In genomic region chr5:68544656-68545565, GRCh38 we compare ENCODE assay signal across 12 cellular contexts.
DNase-seq lines count a peak whose midpoint lies in the region; ATAC-seq, FAIRE-seq and TF ChIP-seq lines count a peak whose summit lies in the region.
"Had no signal": no experiment of that assay in that cellular context is flagged by ENCODE, and none has a peak within 500 bp of the region (broad histone marks: within the 10 kb centered on the region; RNA-seq: fewer than 3 reads in every experiment).

No MANE protein-coding gene starts in this region.

- TF ChIP-seq EP300 in ovary (IDR thresholded peaks at IDR 0.05), result no peak

- no peaks in the 10 kb centered on the region for H3K9me3 Mint-ChIP-seq in neural progenitor cell
- no peaks in the 10 kb centered on the region for H3K9me3 Mint-ChIP-seq in CD4-positive, alpha-beta memory T cell
- H3K9me3 Mint-ChIP-seq: H9 had no signal

- CTCF ChIA-PET in CD4-positive, alpha-beta memory T cell (lab: Charles Lee; ENCODE audit: partially characterized antibody), result interaction anchor here (1.1 kb wide), 1 partner anchor 59 kb away, joined by 4 read pairs; no protein-coding TSS in a partner anchor

- H3K27me3 Mint-ChIP-seq in neural progenitor cell (ENCODE audit: insufficient read depth, low read depth), result peaks cover 3% of the 10 kb centered on the region
- peaks cover 7 to 8% of the 10 kb centered on the region in 2 donors for H3K27me3 Mint-ChIP-seq in CD4-positive, alpha-beta memory T cell

- no peaks in the 10 kb centered on the region for H4K20me1 ChIP-seq in neural progenitor cell (ENCODE audit: low read depth)

- FAIRE-seq in endometrium (lab: Jason Lieb, UNC), result peak; percentile 59
- FAIRE-seq: colon had no signal

- H3F3A ChIP-seq in neural progenitor cell (ENCODE audit: low read depth), result no peaks in the 10 kb centered on the region

- TF ChIP-seq CTCF in neural progenitor cell (IDR thresholded peaks at IDR 0.05), result no peak
- no peak for TF ChIP-seq CTCF in ovary (IDR thresholded peaks at IDR 0.05)
- TF ChIP-seq CTCF in brain microvascular endothelial cell (IDR thresholded peaks at IDR 0.05; ENCODE audit: low read depth, low read length, missing control alignments), result no peak

- no peaks in the 10 kb centered on the region for H3K79me2 ChIP-seq in neural progenitor cell (ENCODE audit: low read depth)

- H3K4me1 ChIP-seq in neural progenitor cell (peaks cover 7% of the 10 kb centered on the region), ovary (ENCODE audit: insufficient read depth) (no peaks in the 10 kb centered on the region)
- H3K4me1 ChIP-seq in CD4-positive, alpha-beta memory T cell (ENCODE audit: insufficient read depth, low read length), result no peaks in the 10 kb centered on the region

- H3K27ac ChIP-seq in neural progenitor cell, result no peak overlapping the region
- no peak overlapping the region for H3K27ac ChIP-seq in CD4-positive, alpha-beta memory T cell (ENCODE audit: low read depth, low read length)
- no peak overlapping the region for H3K27ac ChIP-seq in ovary
- no peak overlapping the region for H3K27ac ChIP-seq in brain microvascular endothelial cell

- peak overlapping the region; percentile 44 for H3K27ac Mint-ChIP-seq in neural progenitor cell
- H3K27ac Mint-ChIP-seq in CD4-positive, alpha-beta memory T cell, result no peak overlapping the region
- H3K27ac Mint-ChIP-seq: H9, T-helper 17 cell had no signal

- H3K9me3 ChIP-seq in neural progenitor cell (ENCODE audit: low read depth) (no peaks in the 10 kb centered on the region), ovary (no peaks in the 10 kb centered on the region)
- no peaks in the 10 kb centered on the region for H3K9me3 ChIP-seq in CD4-positive, alpha-beta memory T cell (ENCODE audit: control insufficient read depth in 1 of 2, low read length in 2 of 2)

- H3K36me3 ChIP-seq in neural progenitor cell (no peaks in the 10 kb centered on the region), ovary (no peaks in the 10 kb centered on the region), brain microvascular endothelial cell (replicated peaks) (no peaks in the 10 kb centered on the region)
- H3K36me3 ChIP-seq in CD4-positive, alpha-beta memory T cell (ENCODE audit: insufficient read depth, low read length), result no peaks in the 10 kb centered on the region

- H3K4me3 ChIP-seq in neural progenitor cell (no peak overlapping the region), ovary (no peak overlapping the region), brain microvascular endothelial cell (ENCODE audit: low read depth, low read length) (no peak overlapping the region)
- no peak overlapping the region for H3K4me3 ChIP-seq in CD4-positive, alpha-beta memory T cell (ENCODE audit: low read length in 2 of 2)

- whole genome bisulfite sequencing in ovary, 3 donors, result 79 to 82% (median 82%) methylated on average over 13 of the region's 13 CpGs

- no peak overlapping the region for H3K4me2 ChIP-seq in neural progenitor cell

- ATAC-seq in GM19035 (IDR thresholded peaks at IDR 0.05; ENCODE audit: unreplicated experiment), result no peak
- ATAC-seq: T-helper 17 cell had no signal

- POLR2A ChIA-PET in CD4-positive, alpha-beta memory T cell (lab: Charles Lee; ENCODE audit: partially characterized antibody), result interaction anchor here (0.6 kb wide), 1 partner anchor 124 kb away, joined by 3 read pairs; no protein-coding TSS in a partner anchor

- in situ Hi-C loops in brain microvascular endothelial cell (cut with HindIII; ENCODE audit: low pct_ligation_motif_present, low sequenced_read_pairs), result no loop called here

- H3K27me3 ChIP-seq in neural progenitor cell, result no peaks in the 10 kb centered on the region
- H3K27me3 ChIP-seq in CD4-positive, alpha-beta memory T cell (ENCODE audit: insufficient read depth, low read length), result no peaks in the 10 kb centered on the region
- H3K27me3 ChIP-seq in ovary, result no peaks in the 10 kb centered on the region
- no peaks in the 10 kb centered on the region for H3K27me3 ChIP-seq in brain microvascular endothelial cell (replicated peaks)

- H3K9ac ChIP-seq in neural progenitor cell, result no peak overlapping the region

- H2AFZ ChIP-seq in neural progenitor cell (replicated peaks), result no peak overlapping the region

- peaks cover 31% of the 10 kb centered on the region for H3K4me1 Mint-ChIP-seq in neural progenitor cell
- peaks cover 0 to 1% (median 0%) of the 10 kb centered on the region in 4 donors for H3K4me1 Mint-ChIP-seq in CD4-positive, alpha-beta memory T cell

- DNase-seq in COR-L47 (lab: John Stamatoyannopoulos, UW) (peak; percentile 35), M059J (ENCODE audit: low read depth) (peak; percentile 80), neural progenitor cell (ENCODE audit: low spot score) (no peak), ovary (no peak), brain microvascular endothelial cell (no peak)
- DNase-seq in CD4-positive, alpha-beta memory T cell, result no peak
- DNase-seq: activated CD4-positive, alpha-beta T cell treated with anti-CD3 and anti-CD28 coated beads, Interleukin-2, amount 50 U/mL, for 4 hours; H9; T-helper 17 cell had no signal

- H3K36me3 Mint-ChIP-seq in neural progenitor cell, result no peaks in the 10 kb centered on the region
- no peaks in the 10 kb centered on the region for H3K36me3 Mint-ChIP-seq in CD4-positive, alpha-beta memory T cell

- no peak for TF ChIP-seq POLR2A in ovary (IDR thresholded peaks at IDR 0.05)

- no peak overlapping the region for H3K4me3 Mint-ChIP-seq in neural progenitor cell
- H3K4me3 Mint-ChIP-seq in CD4-positive, alpha-beta memory T cell, result no peak overlapping the region
- H3K4me3 Mint-ChIP-seq: H9, T-helper 17 cell had no signal

- intact Hi-C loops in CD4-positive, alpha-beta memory T cell (cut with micrococcal nuclease), result no loop called here
- intact Hi-C loops in ovary (cut with DNase I), result no loop called here

Comparison
In these comparisons a context has a peak if more than half of its experiments do, and no peak if none do; other contexts are left out.
1. DNase-seq: peak in COR-L47 (single experiment) and M059J (single experiment); none in neural progenitor cell (single experiment), CD4-positive, alpha-beta memory T cell (0 of 5), ovary (0 of 5) and brain microvascular endothelial cell (single experiment).